In genomic region chr9:127717766-127718165, GRCh38 we compare ENCODE assay signal across 24 cellular contexts. TPM values are rescaled to one million over a fixed set of nuclear protein-coding genes. Genes with fewer than 3 reads are reported as not detected.
"Had no signal": no experiment of that assay in that cellular context is flagged by ENCODE, and none has a peak within 500 bp of the region (broad histone marks: within the 10 kb centered on the region; RNA-seq: fewer than 3 reads in every experiment).

No MANE protein-coding gene starts in this region.

- H3K9me3 ChIP-seq: colonic mucosa, right atrium auricular region had no signal

- H3K36me3 Mint-ChIP-seq: activated CD8-positive, alpha-beta memory T cell treated with anti-CD3 and anti-CD28 coated beads, Interleukin-2, amount 10 ng/mL, durations not matched to agents 7 days and 5 days; naive B cell had no signal

- H3K27ac ChIP-seq: cardiac muscle cell, colonic mucosa, hepatocyte, right atrium auricular region had no signal

- ATAC-seq: activated CD8-positive, alpha-beta memory T cell treated with anti-CD3 and anti-CD28 coated beads, Interleukin-2, amount 10 ng/mL, durations not matched to agents 7 days and 5 days; esophagus mucosa; left lobe of liver; stimulated activated naive B cell treated with anti-CD40 and anti-IgM and Interleukin-4, amounts not matched to agents 10 μg/mL and 1 μg/mL and 100 μg/mL, for 72 hours had no signal

- H3K4me3 ChIP-seq: cardiac muscle cell, colonic mucosa, hepatocyte, right atrium auricular region had no signal

- H3K27me3 ChIP-seq: cardiac muscle cell, colonic mucosa, hepatocyte, right atrium auricular region had no signal

- H3K27ac Mint-ChIP-seq: activated CD8-positive, alpha-beta memory T cell treated with anti-CD3 and anti-CD28 coated beads, Interleukin-2, amount 10 ng/mL, durations not matched to agents 7 days and 5 days; progenitor cell of endocrine pancreas; stimulated activated naive B cell treated with anti-CD40 and anti-IgM and Interleukin-4, amounts not matched to agents 10 μg/mL and 1 μg/mL and 100 μg/mL, for 72 hours had no signal

- H3K36me3 ChIP-seq: cardiac muscle cell, colonic mucosa, right atrium auricular region had no signal

- H3K9me3 Mint-ChIP-seq: naive B cell; stimulated activated naive B cell treated with anti-CD40 and anti-IgM and Interleukin-4, amounts not matched to agents 10 μg/mL and 1 μg/mL and 100 μg/mL, for 72 hours had no signal

- H3K27me3 Mint-ChIP-seq: activated CD8-positive, alpha-beta memory T cell treated with anti-CD3 and anti-CD28 coated beads, Interleukin-2, amount 10 ng/mL, durations not matched to agents 7 days and 5 days; naive B cell had no signal

- DNase-seq: activated CD4-positive, alpha-beta T cell treated with anti-CD3 and anti-CD28 coated beads, Interleukin-2, amount 50 U/mL, for 4 hours; activated CD4-positive, CD25-positive, alpha-beta regulatory T cell treated with anti-CD3 and anti-CD28 coated beads, Interleukin-2, amount 50 U/mL, for 72 hours; activated CD8-positive, alpha-beta memory T cell treated with anti-CD3 and anti-CD28 coated beads, Interleukin-2, amount 10 ng/mL, durations not matched to agents 7 days and 5 days; activated effector memory CD4-positive, alpha-beta T cell treated with Interleukin-2 at 50 U/mL for 16 hours; activated naive CD4-positive, alpha-beta T cell treated with anti-CD3 and anti-CD28 coated beads, Interleukin-2, amount 50 U/mL, for 16 hours; activated T-cell treated with anti-CD3 and anti-CD28 coated beads, Interleukin-2, amount 50 U/mL, for 1 hour; colonic mucosa; islet precursor cell; naive B cell; occipital lobe; stimulated activated CD4-positive, alpha-beta T cell treated with anti-CD3 and anti-CD28 coated beads, Interleukin-2, amount 100 ng/mL, for 48 hours; stimulated activated naive B cell treated with anti-CD40 and anti-IgM and Interleukin-4, amounts not matched to agents 10 μg/mL and 1 μg/mL and 100 μg/mL, for 72 hours; T1000; trophoblast cell had no signal

- H3K4me3 Mint-ChIP-seq: activated CD8-positive, alpha-beta memory T cell treated with anti-CD3 and anti-CD28 coated beads, Interleukin-2, amount 10 ng/mL, durations not matched to agents 7 days and 5 days; stimulated activated naive B cell treated with anti-CD40 and anti-IgM and Interleukin-4, amounts not matched to agents 10 μg/mL and 1 μg/mL and 100 μg/mL, for 72 hours had no signal

RNA-seq across cellular contexts. Expression of gene TTC16, which starts 1.9 kb away (rescaled TPM):
- total RNA-seq: esophagus mucosa, hepatocyte, left lobe of liver, lung microvascular endothelial cell, occipital lobe, skeletal muscle tissue had no signal

RNA-seq across cellular contexts. Expression of gene CFAP157, which starts 11.0 kb away (rescaled TPM):
- total RNA-seq: activated CD8-positive, alpha-beta memory T cell treated with anti-CD3 and anti-CD28 coated beads, Interleukin-2, amount 10 ng/mL, durations not matched to agents 7 days and 5 days; esophagus mucosa; hepatocyte; left lobe of liver; lung microvascular endothelial cell; mononuclear cell; right atrium auricular region; skeletal muscle tissue; subcutaneous adipose tissue had no signal
